ENCODE assay signal across 1 cellular context in the genomic region with DNA sequence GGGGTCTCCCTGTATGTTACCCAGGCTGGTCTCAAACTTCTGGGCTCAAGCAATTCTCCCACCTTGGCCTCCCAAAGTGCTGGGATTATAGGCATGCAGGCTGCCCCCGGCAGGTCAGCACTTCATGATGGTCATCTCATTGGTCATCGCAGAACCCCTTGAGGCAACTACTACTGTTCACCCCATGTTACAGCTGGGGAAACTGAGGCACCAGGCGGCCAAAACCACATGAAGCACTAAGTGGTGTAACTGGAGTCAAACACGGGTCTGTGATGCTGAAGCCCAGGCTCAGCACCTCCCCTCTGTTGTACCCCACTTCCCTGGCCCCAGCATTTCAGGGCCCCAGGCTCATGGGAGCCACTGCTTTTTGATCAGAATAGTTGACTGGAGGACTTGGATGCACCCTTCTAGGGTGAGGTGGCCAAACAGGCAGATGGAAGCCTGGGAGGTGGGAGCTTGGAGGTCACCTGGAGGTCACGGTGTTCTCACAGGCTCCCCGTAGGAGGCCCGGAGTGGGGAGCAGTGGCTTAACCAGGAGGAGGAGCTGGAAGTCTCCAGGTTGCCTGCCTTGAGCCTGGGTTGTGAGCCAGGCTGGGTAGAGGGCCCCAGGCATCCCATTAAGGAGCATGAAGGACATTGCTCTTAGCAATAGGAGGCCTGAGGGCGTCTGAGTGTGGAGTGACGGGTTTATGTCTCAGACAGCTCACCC.
TF ChIP-seq lines count a peak whose summit lies in the region.

No MANE protein-coding gene starts in this region.

TF ChIP-seq in WTC11, 78 proteins besides CTCF, POLR2A, EP300 and RAD21 (continued from another document):
- TF ChIP-seq, protein P1, sequence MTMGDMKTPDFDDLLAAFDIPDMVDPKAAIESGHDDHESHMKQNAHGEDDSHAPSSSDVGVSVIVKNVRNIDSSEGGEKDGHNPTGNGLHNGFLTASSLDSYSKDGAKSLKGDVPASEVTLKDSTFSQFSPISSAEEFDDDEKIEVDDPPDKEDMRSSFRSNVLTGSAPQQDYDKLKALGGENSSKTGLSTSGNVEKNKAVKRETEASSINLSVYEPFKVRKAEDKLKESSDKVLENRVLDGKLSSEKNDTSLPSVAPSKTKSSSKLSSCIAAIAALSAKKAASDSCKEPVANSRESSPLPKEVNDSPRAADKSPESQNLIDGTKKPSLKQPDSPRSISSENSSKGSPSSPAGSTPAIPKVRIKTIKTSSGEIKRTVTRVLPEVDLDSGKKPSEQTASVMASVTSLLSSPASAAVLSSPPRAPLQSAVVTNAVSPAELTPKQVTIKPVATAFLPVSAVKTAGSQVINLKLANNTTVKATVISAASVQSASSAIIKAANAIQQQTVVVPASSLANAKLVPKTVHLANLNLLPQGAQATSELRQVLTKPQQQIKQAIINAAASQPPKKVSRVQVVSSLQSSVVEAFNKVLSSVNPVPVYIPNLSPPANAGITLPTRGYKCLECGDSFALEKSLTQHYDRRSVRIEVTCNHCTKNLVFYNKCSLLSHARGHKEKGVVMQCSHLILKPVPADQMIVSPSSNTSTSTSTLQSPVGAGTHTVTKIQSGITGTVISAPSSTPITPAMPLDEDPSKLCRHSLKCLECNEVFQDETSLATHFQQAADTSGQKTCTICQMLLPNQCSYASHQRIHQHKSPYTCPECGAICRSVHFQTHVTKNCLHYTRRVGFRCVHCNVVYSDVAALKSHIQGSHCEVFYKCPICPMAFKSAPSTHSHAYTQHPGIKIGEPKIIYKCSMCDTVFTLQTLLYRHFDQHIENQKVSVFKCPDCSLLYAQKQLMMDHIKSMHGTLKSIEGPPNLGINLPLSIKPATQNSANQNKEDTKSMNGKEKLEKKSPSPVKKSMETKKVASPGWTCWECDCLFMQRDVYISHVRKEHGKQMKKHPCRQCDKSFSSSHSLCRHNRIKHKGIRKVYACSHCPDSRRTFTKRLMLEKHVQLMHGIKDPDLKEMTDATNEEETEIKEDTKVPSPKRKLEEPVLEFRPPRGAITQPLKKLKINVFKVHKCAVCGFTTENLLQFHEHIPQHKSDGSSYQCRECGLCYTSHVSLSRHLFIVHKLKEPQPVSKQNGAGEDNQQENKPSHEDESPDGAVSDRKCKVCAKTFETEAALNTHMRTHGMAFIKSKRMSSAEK (CRISPR knock-in tag; IDR thresholded peaks at IDR 0.05; ENCODE audit: borderline replicate concordance), result no peak
- TF ChIP-seq NFE2L1 (CRISPR knock-in tag; IDR thresholded peaks at IDR 0.05), result no peak
- TF ChIP-seq TEAD4 (CRISPR knock-in tag; IDR thresholded peaks at IDR 0.05), result no peak
- no peak for TF ChIP-seq MXD4 (CRISPR knock-in tag; IDR thresholded peaks at IDR 0.05; ENCODE audit: borderline replicate concordance)
- no peak for TF ChIP-seq CREM (CRISPR knock-in tag; IDR thresholded peaks at IDR 0.05)
- TF ChIP-seq, protein P2, sequence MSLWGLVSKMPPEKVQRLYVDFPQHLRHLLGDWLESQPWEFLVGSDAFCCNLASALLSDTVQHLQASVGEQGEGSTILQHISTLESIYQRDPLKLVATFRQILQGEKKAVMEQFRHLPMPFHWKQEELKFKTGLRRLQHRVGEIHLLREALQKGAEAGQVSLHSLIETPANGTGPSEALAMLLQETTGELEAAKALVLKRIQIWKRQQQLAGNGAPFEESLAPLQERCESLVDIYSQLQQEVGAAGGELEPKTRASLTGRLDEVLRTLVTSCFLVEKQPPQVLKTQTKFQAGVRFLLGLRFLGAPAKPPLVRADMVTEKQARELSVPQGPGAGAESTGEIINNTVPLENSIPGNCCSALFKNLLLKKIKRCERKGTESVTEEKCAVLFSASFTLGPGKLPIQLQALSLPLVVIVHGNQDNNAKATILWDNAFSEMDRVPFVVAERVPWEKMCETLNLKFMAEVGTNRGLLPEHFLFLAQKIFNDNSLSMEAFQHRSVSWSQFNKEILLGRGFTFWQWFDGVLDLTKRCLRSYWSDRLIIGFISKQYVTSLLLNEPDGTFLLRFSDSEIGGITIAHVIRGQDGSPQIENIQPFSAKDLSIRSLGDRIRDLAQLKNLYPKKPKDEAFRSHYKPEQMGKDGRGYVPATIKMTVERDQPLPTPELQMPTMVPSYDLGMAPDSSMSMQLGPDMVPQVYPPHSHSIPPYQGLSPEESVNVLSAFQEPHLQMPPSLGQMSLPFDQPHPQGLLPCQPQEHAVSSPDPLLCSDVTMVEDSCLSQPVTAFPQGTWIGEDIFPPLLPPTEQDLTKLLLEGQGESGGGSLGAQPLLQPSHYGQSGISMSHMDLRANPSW (CRISPR knock-in tag; conservative IDR thresholded peaks at IDR 0.05; ENCODE audit: low read depth), result no peak
- TF ChIP-seq FOXK1 (CRISPR knock-in tag; IDR thresholded peaks at IDR 0.05), result no peak
- TF ChIP-seq ZNF317 (CRISPR knock-in tag; IDR thresholded peaks at IDR 0.05; ENCODE audit: borderline replicate concordance, low read depth), result no peak
- TF ChIP-seq ZNF512 (CRISPR knock-in tag; IDR thresholded peaks at IDR 0.05; ENCODE audit: borderline replicate concordance), result no peak
- TF ChIP-seq EMX1 (CRISPR knock-in tag; IDR thresholded peaks at IDR 0.05), result no peak
- no peak for TF ChIP-seq NFYB (CRISPR knock-in tag; conservative IDR thresholded peaks at IDR 0.05; ENCODE audit: low read depth)
- TF ChIP-seq AFF4 (CRISPR knock-in tag; IDR thresholded peaks at IDR 0.05; ENCODE audit: borderline replicate concordance), result no peak
- no peak for TF ChIP-seq ATF2 (CRISPR knock-in tag; IDR thresholded peaks at IDR 0.05; ENCODE audit: borderline replicate concordance, low read depth)
- TF ChIP-seq ETV6 (CRISPR knock-in tag; IDR thresholded peaks at IDR 0.05), result no peak
